ENCODE assay signal across 35 cellular contexts in the genomic region with DNA sequence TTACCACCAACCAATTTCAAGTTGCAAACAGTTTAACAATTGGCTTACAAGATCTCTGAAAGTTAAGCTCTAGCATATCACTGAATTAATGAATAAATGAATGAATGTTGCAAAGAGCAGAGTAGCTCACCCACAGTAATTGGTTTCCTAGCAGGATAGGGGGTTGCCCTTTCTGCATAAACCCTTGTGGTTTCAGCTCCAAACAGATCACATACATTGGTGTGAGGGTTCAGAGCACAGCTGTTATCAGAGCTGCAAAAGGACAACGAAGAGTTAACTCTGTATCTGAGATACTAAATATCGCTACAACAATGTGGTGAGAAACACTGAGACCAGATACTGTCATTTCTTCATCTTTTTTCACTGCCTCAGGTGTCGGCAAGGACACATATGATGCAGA. TPM values are rescaled to one million over a fixed set of nuclear protein-coding genes. Genes with fewer than 3 reads are reported as not detected.
"Had no signal": no experiment of that assay in that cellular context is flagged by ENCODE, and none has a peak within 500 bp of the region (broad histone marks: within the 10 kb centered on the region; RNA-seq: fewer than 3 reads in every experiment).

No MANE protein-coding gene starts in this region.

- DNase-seq: activated CD4-positive, alpha-beta memory T cell treated with anti-CD3 and anti-CD28 coated beads, Interleukin-2, amount 10 ng/mL, durations not matched to agents 7 days and 5 days; activated CD4-positive, alpha-beta T cell treated with anti-CD3 and anti-CD28 coated beads for 36 hours; activated CD4-positive, alpha-beta T cell treated with anti-CD3 and anti-CD28 coated beads, Interleukin-2, amount 10 ng/mL, durations not matched to agents 7 days and 5 days; activated CD4-positive, alpha-beta T cell treated with anti-CD3 and anti-CD28 coated beads, Interleukin-2, amount 50 U/mL, for 4 hours; activated CD4-positive, CD25-positive, alpha-beta regulatory T cell; activated CD4-positive, CD25-positive, alpha-beta regulatory T cell treated with anti-CD3 and anti-CD28 coated beads, Interleukin-2, amount 50 U/mL, for 72 hours; activated CD8-positive, alpha-beta memory T cell treated with anti-CD3 and anti-CD28 coated beads, Interleukin-2, amount 50 U/mL, for 48 hours; activated gamma-delta T cell; activated naive CD4-positive, alpha-beta T cell; activated naive CD4-positive, alpha-beta T cell treated with anti-CD3 and anti-CD28 coated beads, Interleukin-2, amount 10 ng/mL, durations not matched to agents 7 days and 5 days; activated naive CD8-positive, alpha-beta T cell treated with anti-CD3 and anti-CD28 coated beads, Interleukin-2, amount 10 ng/mL, durations not matched to agents 7 days and 5 days; activated T-cell treated with anti-CD3 and anti-CD28 coated beads for 4 hours; activated T-cell treated with anti-CD3 and anti-CD28 coated beads, Interleukin-2, amount 50 U/mL, for 24 hours; activated T-cell treated with anti-CD3 and anti-CD28 coated beads, Interleukin-2, amount 50 U/mL, for 72 hours; cortex of kidney; dermis blood vessel endothelial cell; effector CD4-positive, alpha-beta T cell; effector memory CD8-positive, alpha-beta T cell; erythroblast; foreskin keratinocyte; gastrocnemius medialis; heart right ventricle; hippocampal formation; T-helper 17 cell; T1000; WERI-Rb-1 had no signal

- H3K4me1 ChIP-seq: ascending aorta, esophagus muscularis mucosa, foreskin keratinocyte, gastrocnemius medialis, heart right ventricle had no signal

- H3K36me3 Mint-ChIP-seq: activated naive CD4-positive, alpha-beta T cell treated with anti-CD3 and anti-CD28 coated beads, Interleukin-2, amount 10 ng/mL, durations not matched to agents 7 days and 5 days; activated naive CD4-positive, alpha-beta T cell treated with anti-CD3 and anti-CD28 coated beads, Interleukin-2, amount 50 U/mL, for 72 hours; activated naive CD8-positive, alpha-beta T cell treated with anti-CD3 and anti-CD28 coated beads, Interleukin-2, amount 10 ng/mL, durations not matched to agents 7 days and 5 days; brain had no signal

- H3K27me3 ChIP-seq: ascending aorta, esophagus muscularis mucosa, foreskin keratinocyte, gastrocnemius medialis, heart right ventricle had no signal

- H3K27me3 Mint-ChIP-seq: activated CD4-positive, alpha-beta memory T cell treated with anti-CD3 and anti-CD28 coated beads, Interleukin-2, amount 10 ng/mL, durations not matched to agents 7 days and 5 days; activated CD4-positive, alpha-beta T cell treated with anti-CD3 and anti-CD28 coated beads, Interleukin-2, amount 10 ng/mL, durations not matched to agents 7 days and 5 days; activated naive CD4-positive, alpha-beta T cell treated with anti-CD3 and anti-CD28 coated beads, Interleukin-2, amount 10 ng/mL, durations not matched to agents 7 days and 5 days; brain had no signal

- H3K9me3 Mint-ChIP-seq: activated CD4-positive, alpha-beta memory T cell treated with anti-CD3 and anti-CD28 coated beads, Interleukin-2, amount 10 ng/mL, durations not matched to agents 7 days and 5 days; activated naive CD4-positive, alpha-beta T cell treated with anti-CD3 and anti-CD28 coated beads, Interleukin-2, amount 10 ng/mL, durations not matched to agents 7 days and 5 days; activated T-cell treated with anti-CD3 and anti-CD28 coated beads, Interleukin-2, amount 50 U/mL, for 72 hours; central memory CD8-positive, alpha-beta T cell; T-helper 2 cell treated with Interferon-gamma antibody and Interleukin-4, amounts not matched to agents 5 μg/mL and 100 μg/mL, for 36 hours had no signal

- H3K4me3 ChIP-seq: ascending aorta, esophagus muscularis mucosa, gastrocnemius medialis, heart right ventricle had no signal

- ATAC-seq: activated CD4-positive, alpha-beta T cell treated with anti-CD3 and anti-CD28 coated beads for 36 hours; activated naive CD4-positive, alpha-beta T cell treated with anti-CD3 and anti-CD28 coated beads, Interleukin-2, amount 50 U/mL, for 72 hours; activated T-cell treated with anti-CD3 and anti-CD28 coated beads, Interleukin-2, amount 50 U/mL, for 72 hours; effector memory CD8-positive, alpha-beta T cell; foreskin keratinocyte; gastrocnemius medialis; heart right ventricle; T-helper 17 cell had no signal

- H3K9me3 ChIP-seq: ascending aorta, esophagus muscularis mucosa, gastrocnemius medialis had no signal

- H3K36me3 ChIP-seq: ascending aorta, esophagus muscularis mucosa, gastrocnemius medialis, heart right ventricle, WERI-Rb-1 had no signal

- H3K4me3 Mint-ChIP-seq: activated CD4-positive, alpha-beta memory T cell treated with anti-CD3 and anti-CD28 coated beads, Interleukin-2, amount 10 ng/mL, durations not matched to agents 7 days and 5 days; activated CD4-positive, alpha-beta T cell treated with anti-CD3 and anti-CD28 coated beads for 36 hours; activated CD4-positive, alpha-beta T cell treated with anti-CD3 and anti-CD28 coated beads, Interleukin-2, amount 10 ng/mL, durations not matched to agents 7 days and 5 days; activated naive CD4-positive, alpha-beta T cell treated with anti-CD3 and anti-CD28 coated beads, Interleukin-2, amount 10 ng/mL, durations not matched to agents 7 days and 5 days; activated naive CD8-positive, alpha-beta T cell treated with anti-CD3 and anti-CD28 coated beads, Interleukin-2, amount 10 ng/mL, durations not matched to agents 7 days and 5 days; activated T-cell treated with anti-CD3 and anti-CD28 coated beads, Interleukin-2, amount 50 U/mL, for 24 hours; activated T-cell treated with anti-CD3 and anti-CD28 coated beads, Interleukin-2, amount 50 U/mL, for 72 hours; brain; central memory CD8-positive, alpha-beta T cell; effector memory CD8-positive, alpha-beta T cell; T-helper 17 cell; T-helper 2 cell treated with Interferon-gamma antibody and Interleukin-4, amounts not matched to agents 5 μg/mL and 100 μg/mL, for 36 hours had no signal

- FAIRE-seq: bronchial epithelial cell, colon had no signal

- H3K27ac Mint-ChIP-seq: activated CD4-positive, alpha-beta memory T cell treated with anti-CD3 and anti-CD28 coated beads, Interleukin-2, amount 10 ng/mL, durations not matched to agents 7 days and 5 days; activated CD4-positive, alpha-beta T cell treated with anti-CD3 and anti-CD28 coated beads for 36 hours; activated CD4-positive, alpha-beta T cell treated with anti-CD3 and anti-CD28 coated beads, Interleukin-2, amount 10 ng/mL, durations not matched to agents 7 days and 5 days; activated naive CD4-positive, alpha-beta T cell treated with anti-CD3 and anti-CD28 coated beads, Interleukin-2, amount 10 ng/mL, durations not matched to agents 7 days and 5 days; activated naive CD4-positive, alpha-beta T cell treated with anti-CD3 and anti-CD28 coated beads, Interleukin-2, amount 50 U/mL, for 72 hours; activated naive CD8-positive, alpha-beta T cell treated with anti-CD3 and anti-CD28 coated beads, Interleukin-2, amount 10 ng/mL, durations not matched to agents 7 days and 5 days; activated T-cell treated with anti-CD3 and anti-CD28 coated beads, Interleukin-2, amount 50 U/mL, for 24 hours; activated T-cell treated with anti-CD3 and anti-CD28 coated beads, Interleukin-2, amount 50 U/mL, for 72 hours; effector memory CD8-positive, alpha-beta T cell; T-helper 17 cell; T-helper 2 cell treated with Interferon-gamma antibody and Interleukin-4, amounts not matched to agents 5 μg/mL and 100 μg/mL, for 36 hours had no signal

- H3K4me1 Mint-ChIP-seq: activated CD4-positive, alpha-beta memory T cell treated with anti-CD3 and anti-CD28 coated beads, Interleukin-2, amount 10 ng/mL, durations not matched to agents 7 days and 5 days; activated CD4-positive, alpha-beta T cell treated with anti-CD3 and anti-CD28 coated beads for 36 hours; activated CD4-positive, alpha-beta T cell treated with anti-CD3 and anti-CD28 coated beads, Interleukin-2, amount 10 ng/mL, durations not matched to agents 7 days and 5 days; activated naive CD4-positive, alpha-beta T cell treated with anti-CD3 and anti-CD28 coated beads, Interleukin-2, amount 10 ng/mL, durations not matched to agents 7 days and 5 days; central memory CD8-positive, alpha-beta T cell; T-helper 17 cell had no signal

- H3K27ac ChIP-seq: ascending aorta, esophagus muscularis mucosa, foreskin keratinocyte, gastrocnemius medialis, heart right ventricle, WERI-Rb-1 had no signal

RNA-seq across cellular contexts. Expression of a gene that starts 46.6 kb away (rescaled TPM):
- total RNA-seq: activated CD4-positive, alpha-beta memory T cell treated with anti-CD3 and anti-CD28 coated beads, Interleukin-2, amount 10 ng/mL, durations not matched to agents 7 days and 5 days; activated CD4-positive, alpha-beta T cell treated with anti-CD3 and anti-CD28 coated beads, Interleukin-2, amount 10 ng/mL, durations not matched to agents 7 days and 5 days; ascending aorta; cardiac septum; gastrocnemius medialis; T-helper 17 cell had no signal
- polyA plus RNA-seq: heart right ventricle had no signal
